In the genomic region with DNA sequence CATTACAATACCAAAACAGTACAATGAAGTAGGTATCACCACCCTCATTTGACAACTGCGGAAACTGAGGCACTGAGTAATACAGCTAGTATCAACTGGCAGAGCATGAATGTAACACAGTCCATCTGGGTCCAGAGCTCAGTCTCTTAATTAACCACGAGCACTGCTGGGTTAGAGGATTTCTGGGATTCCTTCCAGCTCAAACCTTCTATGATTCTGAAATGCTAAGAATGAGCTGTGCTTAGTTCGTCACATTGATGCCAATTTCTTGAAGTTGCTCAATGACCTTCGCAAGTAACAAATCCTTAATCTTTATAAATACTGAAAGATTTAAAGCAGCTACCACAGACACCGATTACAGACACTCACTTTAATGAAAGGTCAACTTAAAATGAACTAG, we compare ENCODE assay signal across 9 cellular contexts.
DNase-seq lines count a peak whose midpoint lies in the region; ATAC-seq and TF ChIP-seq lines count a peak whose summit lies in the region.
"Had no signal": no experiment of that assay in that cellular context is flagged by ENCODE, and none has a peak within 500 bp of the region (broad histone marks: within the 10 kb centered on the region; RNA-seq: fewer than 3 reads in every experiment).

No MANE protein-coding gene starts in this region.

- H3K36me3 Mint-ChIP-seq in CD14-positive monocyte = peaks cover 6 to 11% of the 10 kb centered on the region in 2 donors

- H3K4me1 ChIP-seq in adrenal gland (replicated peaks in 1 of 2) (peaks cover 17 to 40% of the 10 kb centered on the region in 2 donors), gastroesophageal sphincter (peaks cover 13 to 51% (median 30%) of the 10 kb centered on the region in 3 donors)
- H3K4me1 ChIP-seq: SJCRH30 had no signal

- H3K36me3 ChIP-seq in adrenal gland (replicated peaks in 1 of 2) = no peaks in the 10 kb centered on the region
- no peaks in the 10 kb centered on the region for H3K36me3 ChIP-seq in gastroesophageal sphincter
- H3K36me3 ChIP-seq: SJCRH30 had no signal

- TF ChIP-seq POLR2A in adrenal gland (IDR thresholded peaks at IDR 0.05) = no peak
- no peak for TF ChIP-seq POLR2A in gastroesophageal sphincter (IDR thresholded peaks at IDR 0.05)

- ATAC-seq in gastroesophageal sphincter = peak; percentile 86
- ATAC-seq in GM18519 (IDR thresholded peaks at IDR 0.05; ENCODE audit: low FRiP score, unreplicated experiment) = no peak

- no peak for TF ChIP-seq EP300 in gastroesophageal sphincter (IDR thresholded peaks at IDR 0.05)

- H3K27ac Mint-ChIP-seq in CD14-positive monocyte = peak overlapping the region in 1 of 7 donors; percentile 17

- H3K27me3 Mint-ChIP-seq in CD14-positive monocyte (ENCODE audit: low read depth in 3 of 3) = peaks cover 0 to 2% (median 1%) of the 10 kb centered on the region in 3 donors

- TF ChIP-seq CTCF in adrenal gland (IDR thresholded peaks at IDR 0.05) (no peak), gastroesophageal sphincter (IDR thresholded peaks at IDR 0.05) (no peak), CD14-positive monocyte (IDR thresholded peaks at IDR 0.05) (no peak)

- H3K4me3 ChIP-seq in adrenal gland (no peak overlapping the region), gastroesophageal sphincter (no peak overlapping the region)
- H3K4me3 ChIP-seq: SJCRH30 had no signal

- H3K9me3 Mint-ChIP-seq in CD14-positive monocyte = no peaks in the 10 kb centered on the region

- DNase-seq in EH (ENCODE audit: low read depth) (peak; percentile 95), adrenal gland (peak in 5 of 7 donors; percentile 42 to 62 (median 43)), renal cortical epithelial cell (ENCODE audit: low read depth) (peak; percentile 92), HUDEP-2 (lab: John Stamatoyannopoulos, UW; ENCODE audit: unreplicated experiment in 76 of 76) (no peak), CD14-positive monocyte (ENCODE audit: low spot score) (no peak), NCI-H2107 (lab: John Stamatoyannopoulos, UW) (no peak)
- DNase-seq: SJCRH30 had no signal

- H3K9me3 ChIP-seq in adrenal gland (replicated peaks in 1 of 3) = no peaks in the 10 kb centered on the region
- no peaks in the 10 kb centered on the region for H3K9me3 ChIP-seq in gastroesophageal sphincter
- H3K9me3 ChIP-seq: SJCRH30 had no signal

- H3K27ac ChIP-seq in adrenal gland (peak overlapping the region in 3 of 5 donors; percentile 57 to 74 (median 70)), gastroesophageal sphincter (peak overlapping the region; percentile 66 to 85 (median 74))
- H3K27ac ChIP-seq: SJCRH30 had no signal

- peaks cover 1% of the 10 kb centered on the region for H3K4me1 Mint-ChIP-seq in CD14-positive monocyte

- no peak overlapping the region for H3K4me3 Mint-ChIP-seq in CD14-positive monocyte

- 25 to 30% (median 27%) methylated on average over 5 of the region's 5 CpGs for WGBS in adrenal gland, 4 donors
- 13 to 15% methylated on average over 3 to 5 of the region's 5 CpGs for WGBS in gastroesophageal sphincter (ENCODE audit: low coverage in 1 of 2), 2 donors

- intact Hi-C loops in adrenal gland (cut with DNase I) = loop anchor here (10.0 kb wide), 1 partner anchor 54 kb away; no protein-coding TSS in a partner anchor
- intact Hi-C loops in CD14-positive monocyte (cut with micrococcal nuclease) = no loop called here

- no peaks in the 10 kb centered on the region for H3K27me3 ChIP-seq in adrenal gland
- no peaks in the 10 kb centered on the region for H3K27me3 ChIP-seq in gastroesophageal sphincter
- H3K27me3 ChIP-seq: SJCRH30 had no signal

Comparison
In these comparisons a context has a peak if more than half of its experiments do, and no peak if none do; other contexts are left out.
1. DNase-seq: peak in EH (single experiment), adrenal gland (5 of 7) and renal cortical epithelial cell (single experiment); none in HUDEP-2 (0 of 76), CD14-positive monocyte (single experiment) and NCI-H2107 (single experiment).
2. intact Hi-C loops: an anchor here in adrenal gland (10.0 kb wide); none called in CD14-positive monocyte.